27 cellular contexts compared by ENCODE assay signal in the genomic region with DNA sequence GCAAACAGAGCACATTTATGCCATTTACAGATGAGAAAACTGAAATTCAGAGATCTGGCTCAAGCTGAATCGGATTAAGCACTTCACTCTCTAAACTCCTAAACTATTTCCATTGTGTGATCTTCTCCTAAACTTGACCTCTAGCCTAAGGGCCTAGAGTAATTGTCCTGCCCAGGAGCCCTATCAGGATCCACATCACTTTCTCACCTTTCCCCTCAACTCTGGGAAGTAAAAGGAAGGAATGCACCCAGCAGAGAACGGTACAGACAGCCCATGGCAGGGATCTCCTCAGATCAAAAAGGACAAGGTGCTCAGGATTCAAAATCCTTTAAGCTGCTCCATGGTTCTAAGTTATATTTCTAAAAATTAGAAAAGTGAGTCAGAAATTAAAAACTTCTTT.
DNase-seq lines count a peak whose midpoint lies in the region; ATAC-seq, FAIRE-seq and TF ChIP-seq lines count a peak whose summit lies in the region.
"Had no signal": no experiment of that assay in that cellular context is flagged by ENCODE, and none has a peak within 500 bp of the region (broad histone marks: within the 10 kb centered on the region; RNA-seq: fewer than 3 reads in every experiment).

No MANE protein-coding gene starts in this region.

- H2BK120ac ChIP-seq in mesendoderm (ENCODE audit: low read depth, low read length): no peak overlapping the region

- FAIRE-seq in urothelium cell line (lab: Jason Lieb, UNC): no peak
- FAIRE-seq: A204.1, G401.6, GM12891, GM19239 had no signal

- H3K4me2 ChIP-seq in GM23338: no peak overlapping the region
- H3K4me2 ChIP-seq in mesendoderm (ENCODE audit: low read length): no peak overlapping the region
- H3K4me2 ChIP-seq: BLaER1 had no signal

- no peak for TF ChIP-seq POLR2A in sigmoid colon (IDR thresholded peaks at IDR 0.05)

- H3K79me1 ChIP-seq in mesendoderm (ENCODE audit: low read length): no peaks in the 10 kb centered on the region

- no peaks in the 10 kb centered on the region for H3K9me3 Mint-ChIP-seq in GM23338
- no peaks in the 10 kb centered on the region for H3K9me3 Mint-ChIP-seq in stimulated activated naive B cell treated with anti-CD40 and anti-IgM and Interleukin-4, amounts not matched to agents 10 μg/mL and 1 μg/mL and 100 μg/mL, for 72 hours
- H3K9me3 Mint-ChIP-seq: CD14-positive monocyte; CD4-positive, alpha-beta memory T cell; CD8-positive, alpha-beta memory T cell had no signal

- no peak overlapping the region for H4K5ac ChIP-seq in mesendoderm (ENCODE audit: low read length)

- H3K27ac ChIP-seq in GM23338 (ENCODE audit: low read depth): no peak overlapping the region
- H3K27ac ChIP-seq in mesendoderm (ENCODE audit: low read depth, low read length): no peak overlapping the region
- no peak overlapping the region for H3K27ac ChIP-seq in sigmoid colon
- H3K27ac ChIP-seq: BLaER1 had no signal

- no peaks in the 10 kb centered on the region for H3K36me3 Mint-ChIP-seq in GM23338 (ENCODE audit: low read depth)
- peaks cover 14 to 16% of the 10 kb centered on the region in 2 donors for H3K36me3 Mint-ChIP-seq in stimulated activated naive B cell treated with anti-CD40 and anti-IgM and Interleukin-4, amounts not matched to agents 10 μg/mL and 1 μg/mL and 100 μg/mL, for 72 hours
- H3K36me3 Mint-ChIP-seq: CD14-positive monocyte; CD4-positive, alpha-beta memory T cell; CD4-positive, CD25-positive, alpha-beta regulatory T cell; CD8-positive, alpha-beta memory T cell had no signal

- no peak overlapping the region for H3K56ac ChIP-seq in mesendoderm (ENCODE audit: low read length)

- no peaks in the 10 kb centered on the region for H3K27me3 ChIP-seq in GM23338 (ENCODE audit: insufficient read depth)
- H3K27me3 ChIP-seq in mesendoderm (ENCODE audit: insufficient read depth, low read length, poor library complexity): no peaks in the 10 kb centered on the region
- no peaks in the 10 kb centered on the region for H3K27me3 ChIP-seq in sigmoid colon
- H3K27me3 ChIP-seq: BE2C, BLaER1 had no signal

- H3K4me3 Mint-ChIP-seq in GM23338: no peak overlapping the region
- H3K4me3 Mint-ChIP-seq in stimulated activated naive B cell treated with anti-CD40 and anti-IgM and Interleukin-4, amounts not matched to agents 10 μg/mL and 1 μg/mL and 100 μg/mL, for 72 hours: no peak overlapping the region
- H3K4me3 Mint-ChIP-seq: CD14-positive monocyte; CD4-positive, alpha-beta memory T cell had no signal

- no peak overlapping the region for H3K4ac ChIP-seq in mesendoderm (ENCODE audit: low read depth, low read length)

- H3K9me3 ChIP-seq in sigmoid colon: no peaks in the 10 kb centered on the region
- H3K9me3 ChIP-seq: BE2C, BLaER1 had no signal

- no peak overlapping the region for H3K4me3 ChIP-seq in GM23338
- H3K4me3 ChIP-seq in mesendoderm (ENCODE audit: low read length): no peak overlapping the region
- H3K4me3 ChIP-seq in sigmoid colon: no peak overlapping the region
- H3K4me3 ChIP-seq: BLaER1 had no signal

- H3K79me2 ChIP-seq in GM23338 (replicated peaks; ENCODE audit: insufficient read depth): peaks cover 5% of the 10 kb centered on the region; the same call in 1 of the 2 replicates
- no peaks in the 10 kb centered on the region for H3K79me2 ChIP-seq in mesendoderm (ENCODE audit: control insufficient read depth, insufficient read depth, low read length)

- DNase-seq in GM23338 (ENCODE audit: low spot score) (no peak), mesendoderm (peak; percentile 88), NCI-H1105 (lab: John Stamatoyannopoulos, UW) (no peak), sigmoid colon (no peak), urothelium cell line (ENCODE audit: low spot score) (no peak)
- no peak for DNase-seq in stimulated activated naive B cell treated with anti-CD40 and anti-IgM and Interleukin-4, amounts not matched to agents 10 μg/mL and 1 μg/mL and 100 μg/mL, for 72 hours
- DNase-seq: 8988T; ACHN; BE2C; C1 segment of cervical spinal cord; CD4-positive, alpha-beta memory T cell; CD4-positive, CD25-positive, alpha-beta regulatory T cell; CD8-positive, alpha-beta memory T cell; COR-L47; DMS 273 treated with DMSO at 0.1 percent for 48 hours; DMS153; DMS53; DMS79; DND-41; EL; GF-D8 had no signal

- no CpG with 5 or more reads among the region's 2 CpGs for WGBS in mesendoderm (ENCODE audit: extremely low coverage, insufficient coverage, low lambda C conversion rate)
- WGBS in sigmoid colon, 2 donors: 95 to 96% methylated on average over 2 of the region's 2 CpGs

- peak; percentile 32; the same call in 2 of the 3 replicates for ATAC-seq in GM23338
- no peak for ATAC-seq in stimulated activated naive B cell treated with anti-CD40 and anti-IgM and Interleukin-4, amounts not matched to agents 10 μg/mL and 1 μg/mL and 100 μg/mL, for 72 hours (replicated peaks)

- TF ChIP-seq CTCF in GM23338 (conservative IDR thresholded peaks at IDR 0.05; ENCODE audit: low read depth in 2 of 2) (no peak), sigmoid colon (IDR thresholded peaks at IDR 0.05) (no peak)

- no peak for TF ChIP-seq EP300 in sigmoid colon (IDR thresholded peaks at IDR 0.05)

- H4K20me1 ChIP-seq in GM23338 (replicated peaks; ENCODE audit: insufficient read depth): peaks cover 6% of the 10 kb centered on the region; the same call in 1 of the 2 replicates
- H4K20me1 ChIP-seq: BLaER1 had no signal

- H3K4me1 ChIP-seq in GM23338 (ENCODE audit: insufficient read depth): peaks cover 8% of the 10 kb centered on the region; the same call in 1 of the 2 replicates
- H3K4me1 ChIP-seq in mesendoderm (ENCODE audit: control insufficient read depth, low read depth, low read length): no peaks in the 10 kb centered on the region
- peaks cover 0 to 11% (median 4%) of the 10 kb centered on the region in 4 donors for H3K4me1 ChIP-seq in sigmoid colon
- H3K4me1 ChIP-seq: BE2C had no signal

- H3K4me1 Mint-ChIP-seq in GM23338: peaks cover 24% of the 10 kb centered on the region
- peaks cover 34 to 39% of the 10 kb centered on the region in 2 donors for H3K4me1 Mint-ChIP-seq in stimulated activated naive B cell treated with anti-CD40 and anti-IgM and Interleukin-4, amounts not matched to agents 10 μg/mL and 1 μg/mL and 100 μg/mL, for 72 hours

- intact Hi-C loops in sigmoid colon (cut with DNase I): no loop called here

- peaks cover 4% of the 10 kb centered on the region for H3K27me3 Mint-ChIP-seq in GM23338 (ENCODE audit: insufficient read depth, low read depth, poor library complexity)
- H3K27me3 Mint-ChIP-seq in stimulated activated naive B cell treated with anti-CD40 and anti-IgM and Interleukin-4, amounts not matched to agents 10 μg/mL and 1 μg/mL and 100 μg/mL, for 72 hours: no peaks in the 10 kb centered on the region

- no peaks in the 10 kb centered on the region; the same call in 1 of the 2 replicates for H3K9me2 ChIP-seq in GM23338 (ENCODE audit: insufficient read depth)

- H3K36me3 ChIP-seq in GM23338 (ENCODE audit: insufficient read depth) (no peaks in the 10 kb centered on the region), mesendoderm (ENCODE audit: control insufficient read depth, insufficient read depth, low read length) (no peaks in the 10 kb centered on the region), sigmoid colon (no peaks in the 10 kb centered on the region)
- H3K36me3 ChIP-seq: BE2C, BLaER1 had no signal

- H2BK15ac ChIP-seq in mesendoderm (replicated peaks; ENCODE audit: low read depth): no peak overlapping the region

- H2BK5ac ChIP-seq in mesendoderm (ENCODE audit: low read length): no peak overlapping the region

- H3K27ac Mint-ChIP-seq in GM23338: no peak overlapping the region
- peak overlapping the region; percentile 79 for H3K27ac Mint-ChIP-seq in stimulated activated naive B cell treated with anti-CD40 and anti-IgM and Interleukin-4, amounts not matched to agents 10 μg/mL and 1 μg/mL and 100 μg/mL, for 72 hours
- H3K27ac Mint-ChIP-seq: CD4-positive, CD25-positive, alpha-beta regulatory T cell; CD8-positive, alpha-beta memory T cell had no signal

- no peak overlapping the region for H3K23ac ChIP-seq in mesendoderm (ENCODE audit: low read length)

- H3K9ac ChIP-seq in mesendoderm (ENCODE audit: low read length): no peak overlapping the region
- H3K9ac ChIP-seq: BLaER1 had no signal

- no peaks in the 10 kb centered on the region for H3F3A ChIP-seq in GM23338 (replicated peaks; ENCODE audit: low read depth)

- H2AK5ac ChIP-seq in mesendoderm (ENCODE audit: low read length): no peak overlapping the region

- H4K8ac ChIP-seq in mesendoderm (ENCODE audit: low read depth, low read length): no peak overlapping the region

- no peak overlapping the region for H2AFZ ChIP-seq in GM23338

- H3K18ac ChIP-seq in mesendoderm (ENCODE audit: low read length): no peak overlapping the region

TF ChIP-seq in GM23338, 12 proteins besides CTCF, POLR2A, EP300 and RAD21 (continues in another document):
- no peak for TF ChIP-seq ETS1 (IDR thresholded peaks at IDR 0.05)
